In genomic region chr3:24388611-24389010, GRCh38 we compare ENCODE assay signal across 2 cellular contexts.
TF ChIP-seq lines count a peak whose summit lies in the region.

No MANE protein-coding gene starts in this region.

TF ChIP-seq in WTC11, 78 proteins besides CTCF, POLR2A, EP300 and RAD21 (continued from another document):
- TF ChIP-seq E2F4 (CRISPR knock-in tag; IDR thresholded peaks at IDR 0.05; ENCODE audit: borderline replicate concordance, low read depth) (no peak), ZNF671 (CRISPR knock-in tag; IDR thresholded peaks at IDR 0.05) (no peak), SP1 (CRISPR knock-in tag; conservative IDR thresholded peaks at IDR 0.05) (no peak), GTF2I (CRISPR knock-in tag; conservative IDR thresholded peaks at IDR 0.05) (no peak)

TF ChIP-seq in neural cell, 6 proteins besides CTCF, POLR2A, EP300 and RAD21 (continued from another document):
- no peak for TF ChIP-seq TAF1 (IDR thresholded peaks at IDR 0.05; ENCODE audit: low read depth)
